23 cellular contexts compared by ENCODE assay signal in the genomic region with DNA sequence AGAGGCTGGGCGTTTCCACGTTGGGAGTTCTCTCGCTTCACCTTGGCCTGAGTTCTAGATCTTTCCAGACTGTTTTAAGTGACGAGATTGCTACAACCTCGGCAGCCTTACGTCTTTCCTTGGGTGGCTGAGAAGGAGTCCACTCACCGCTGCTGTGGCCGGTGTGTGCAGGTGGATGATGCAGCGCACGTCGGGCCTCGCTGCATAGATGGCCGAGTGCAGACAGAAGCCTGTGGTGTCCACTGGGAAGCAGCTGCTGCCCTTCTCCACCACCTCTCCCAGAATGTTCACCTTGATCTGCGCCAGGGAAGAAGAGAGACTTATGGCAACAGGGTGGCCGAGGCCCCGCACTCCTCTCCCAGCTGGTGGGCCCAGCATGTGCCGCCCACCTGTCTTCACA.
"Had no signal": no experiment of that assay in that cellular context is flagged by ENCODE, and none has a peak within 500 bp of the region (broad histone marks: within the 10 kb centered on the region; RNA-seq: fewer than 3 reads in every experiment).

No MANE protein-coding gene starts in this region.

- H3K9me3 ChIP-seq: gastrocnemius medialis, pancreas, psoas muscle, tibial nerve had no signal

- H3K27me3 ChIP-seq: gastrocnemius medialis, hepatocyte, pancreas, tibial nerve had no signal

- H3K36me3 ChIP-seq: gastrocnemius medialis, pancreas, tibial nerve had no signal

- ATAC-seq: gastrocnemius medialis; left cardiac atrium; naive thymus-derived CD8-positive, alpha-beta T cell; pancreas; psoas muscle; T-helper 17 cell had no signal

- DNase-seq: activated CD4-positive, alpha-beta memory T cell treated with anti-CD3 and anti-CD28 coated beads, Interleukin-2, amount 10 ng/mL, durations not matched to agents 7 days and 5 days; activated CD4-positive, alpha-beta T cell treated with anti-CD3 and anti-CD28 coated beads for 1 hour; activated CD4-positive, alpha-beta T cell treated with anti-CD3 and anti-CD28 coated beads, Interleukin-2, amount 10 ng/mL, durations not matched to agents 7 days and 5 days; activated gamma-delta T cell; activated naive CD4-positive, alpha-beta T cell treated with anti-CD3 and anti-CD28 coated beads, Interleukin-2, amount 10 ng/mL, durations not matched to agents 7 days and 5 days; amygdala; central memory CD4-positive, alpha-beta T cell; dermis blood vessel endothelial cell; effector CD8-positive, alpha-beta T cell; erythroblast; gastrocnemius medialis; left cardiac atrium; midbrain; naive thymus-derived CD8-positive, alpha-beta T cell; nucleus accumbens; pancreas; psoas muscle; stimulated activated CD4-positive, alpha-beta T cell treated with anti-CD3 and anti-CD28 coated beads, Interleukin-2, amount 100 ng/mL, for 48 hours; stimulated activated naive CD4-positive, alpha-beta T cell treated with Interleukin-2 at 50 U/mL for 16 hours; T-helper 17 cell; T1000 had no signal

- H3K4me1 ChIP-seq: gastrocnemius medialis, pancreas, psoas muscle, tibial nerve had no signal

- H3K27ac ChIP-seq: gastrocnemius medialis, hepatocyte, pancreas, psoas muscle, tibial nerve had no signal

- H3K4me3 ChIP-seq: gastrocnemius medialis, hepatocyte, pancreas, psoas muscle, tibial nerve had no signal
